In genomic region chr3:51974277-51974962, GRCh38 we compare ENCODE assay signal across 6 cellular contexts. TPM values are rescaled to one million over a fixed set of nuclear protein-coding genes. Genes with fewer than 3 reads are reported as not detected.
DNase-seq lines count a peak whose midpoint lies in the region; ATAC-seq and TF ChIP-seq lines count a peak whose summit lies in the region.

No MANE protein-coding gene starts in this region.

- peak overlapping the region; percentile 61 for H3K4me3 ChIP-seq in NT2/D1 (ENCODE audit: insufficient read length, low read depth)
- H3K4me3 ChIP-seq in subcutaneous abdominal adipose tissue (ENCODE audit: low read depth in 1 of 5, low read length in 5 of 5), result peak overlapping the region; percentile 73 to 79 (median 75)

- H3K36me3 ChIP-seq in NT2/D1 (ENCODE audit: insufficient read depth, insufficient read length, low read length), result peaks cover 25% of the 10 kb centered on the region
- H3K36me3 ChIP-seq in subcutaneous abdominal adipose tissue (ENCODE audit: control insufficient read depth in 5 of 5, insufficient read depth in 5 of 5, low read length in 5 of 5), result peaks cover 0 to 9% (median 2%) of the 10 kb centered on the region in 5 donors

- no peak overlapping the region for H3K27ac ChIP-seq in foreskin keratinocyte
- peak overlapping the region; percentile 89 for H3K27ac ChIP-seq in subcutaneous abdominal adipose tissue (ENCODE audit: low read depth, low read length)

- TF ChIP-seq CTCF in foreskin keratinocyte (conservative IDR thresholded peaks at IDR 0.05), result no peak

- H3K4me1 ChIP-seq in NT2/D1 (ENCODE audit: insufficient read depth, insufficient read length) (peaks cover 25% of the 10 kb centered on the region), foreskin keratinocyte (peaks cover 8% of the 10 kb centered on the region), subcutaneous abdominal adipose tissue (ENCODE audit: control insufficient read depth in 5 of 5, insufficient read depth in 5 of 5, low read length in 5 of 5) (peaks cover 4 to 34% (median 30%) of the 10 kb centered on the region in 5 donors)

- H3K27me3 ChIP-seq in NT2/D1 (ENCODE audit: insufficient read depth, insufficient read length), result peaks cover 26% of the 10 kb centered on the region
- no peaks in the 10 kb centered on the region for H3K27me3 ChIP-seq in foreskin keratinocyte
- no peaks in the 10 kb centered on the region for H3K27me3 ChIP-seq in subcutaneous abdominal adipose tissue (ENCODE audit: control insufficient read depth in 5 of 5, insufficient read depth in 4 of 5, low read length in 5 of 5)

- ATAC-seq in GM19397 (IDR thresholded peaks at IDR 0.05; ENCODE audit: unreplicated experiment) (peak; percentile 7), foreskin keratinocyte (peak; percentile 2)

- H3K9ac ChIP-seq in NT2/D1 (ENCODE audit: insufficient read length, low read depth) (peak overlapping the region; percentile 85), subcutaneous abdominal adipose tissue (ENCODE audit: low read length in 5 of 5) (peak overlapping the region in 4 of 5 donors; percentile 79 to 92 (median 90))

- DNase-seq in NT2/D1 (ENCODE audit: low read depth, low spot score) (no peak), foreskin keratinocyte (no peak), AG20443 (ENCODE audit: low spot score) (no peak), medulla oblongata (ENCODE audit: extremely low spot score) (no peak)

- H3K9me3 ChIP-seq in NT2/D1 (ENCODE audit: insufficient read depth, low read length) (no peaks in the 10 kb centered on the region), subcutaneous abdominal adipose tissue (ENCODE audit: control insufficient read depth in 5 of 5, low read length in 5 of 5) (no peaks in the 10 kb centered on the region)

RNA-seq across cellular contexts. Expression of gene ABHD14A, which starts 0.4 kb away (rescaled TPM):
- total RNA-seq in foreskin keratinocyte, result 4.9 and 5.6 TPM in 2 replicates
- polyA plus RNA-seq in foreskin keratinocyte, result 8.9 and 9.5 TPM in 2 replicates

RNA-seq across cellular contexts. Expression of gene ABHD14B, which starts 0.6 kb away (rescaled TPM):
- 23.0 and 25.8 TPM in 2 replicates for total RNA-seq in foreskin keratinocyte
- 30.5 and 33.6 TPM in 2 replicates for polyA plus RNA-seq in foreskin keratinocyte

RNA-seq across cellular contexts. Expression of gene PCBP4, which starts 7.2 kb away (rescaled TPM):
- total RNA-seq in foreskin keratinocyte, result 30.9 and 33.4 TPM in 2 replicates
- 40.0 and 46.9 TPM in 2 replicates for polyA plus RNA-seq in foreskin keratinocyte

RNA-seq across cellular contexts. Expression of gene ACY1, which starts 8.9 kb away (rescaled TPM):
- total RNA-seq in foreskin keratinocyte, result 62.3 and 69.9 TPM in 2 replicates
- polyA plus RNA-seq in foreskin keratinocyte, result 62.5 and 73.2 TPM in 2 replicates

RNA-seq across cellular contexts. Expression of gene GPR62, which starts 19.2 kb away (rescaled TPM):
- total RNA-seq in foreskin keratinocyte, result not detected in 2 replicates
- not detected in 2 replicates for polyA plus RNA-seq in foreskin keratinocyte
